Comparison of ENCODE assay signal across 8 cellular contexts in genomic region chr6:117547688-117548621, GRCh38. TPM values are rescaled to one million over a fixed set of nuclear protein-coding genes. Genes with fewer than 3 reads are reported as not detected.
DNase-seq lines count a peak whose midpoint lies in the region; ATAC-seq, FAIRE-seq and TF ChIP-seq lines count a peak whose summit lies in the region.

No MANE protein-coding gene starts in this region.

- no peak for FAIRE-seq in frontal cortex (lab: Jason Lieb, UNC)

- peak; percentile 55 for ATAC-seq in GM21390 (IDR thresholded peaks at IDR 0.05; ENCODE audit: unreplicated experiment)

- intact Hi-C loops in posterior cingulate gyrus (cut with DNase I): loop anchor here (2.0 to 5.0 kb wide), 2 partner anchors 66 to 99 kb away; partner anchors contain the start of gene DCBLD1

- peak; percentile 23 for TF ChIP-seq CTCF in AG09319 (IDR thresholded peaks at IDR 0.05; ENCODE audit: low read depth, low read length)

- DNase-seq in AG09319 (ENCODE audit: extremely low read depth, low read depth): no peak
- DNase-seq in NCI-H1694 (lab: John Stamatoyannopoulos, UW): peak; percentile 29
- peak; percentile 36 for DNase-seq in activated effector memory CD4-positive, alpha-beta T cell treated with Interleukin-2 at 50 U/mL for 16 hours
- peak; percentile 47 to 66 for DNase-seq in frontal cortex (ENCODE audit: low spot score in 2 of 2)
- DNase-seq in posterior cingulate gyrus: peak; percentile 29 to 94 (median 62)
- DNase-seq in NCI-H510A treated with DMSO at 0.1 percent for 48 hours (lab: John Stamatoyannopoulos, UW): no peak
- DNase-seq in NCI-H748 (lab: John Stamatoyannopoulos, UW; ENCODE audit: unreplicated experiment): no peak

RNA-seq across cellular contexts. Expression of gene GOPC, which starts 54.4 kb away (rescaled TPM):
- total RNA-seq in frontal cortex: 66.9 TPM

Comparison
In these comparisons a context has a peak if more than half of its experiments do, and no peak if none do; other contexts are left out.
1. DNase-seq: peak in NCI-H1694 (single experiment), activated effector memory CD4-positive, alpha-beta T cell treated with Interleukin-2 at 50 U/mL for 16 hours (single experiment), frontal cortex (2 of 2) and posterior cingulate gyrus (10 of 10); none in AG09319 (single experiment), NCI-H510A treated with DMSO at 0.1 percent for 48 hours (single experiment) and NCI-H748 (single experiment).